1 cellular context compared by ENCODE assay signal in the genomic region with DNA sequence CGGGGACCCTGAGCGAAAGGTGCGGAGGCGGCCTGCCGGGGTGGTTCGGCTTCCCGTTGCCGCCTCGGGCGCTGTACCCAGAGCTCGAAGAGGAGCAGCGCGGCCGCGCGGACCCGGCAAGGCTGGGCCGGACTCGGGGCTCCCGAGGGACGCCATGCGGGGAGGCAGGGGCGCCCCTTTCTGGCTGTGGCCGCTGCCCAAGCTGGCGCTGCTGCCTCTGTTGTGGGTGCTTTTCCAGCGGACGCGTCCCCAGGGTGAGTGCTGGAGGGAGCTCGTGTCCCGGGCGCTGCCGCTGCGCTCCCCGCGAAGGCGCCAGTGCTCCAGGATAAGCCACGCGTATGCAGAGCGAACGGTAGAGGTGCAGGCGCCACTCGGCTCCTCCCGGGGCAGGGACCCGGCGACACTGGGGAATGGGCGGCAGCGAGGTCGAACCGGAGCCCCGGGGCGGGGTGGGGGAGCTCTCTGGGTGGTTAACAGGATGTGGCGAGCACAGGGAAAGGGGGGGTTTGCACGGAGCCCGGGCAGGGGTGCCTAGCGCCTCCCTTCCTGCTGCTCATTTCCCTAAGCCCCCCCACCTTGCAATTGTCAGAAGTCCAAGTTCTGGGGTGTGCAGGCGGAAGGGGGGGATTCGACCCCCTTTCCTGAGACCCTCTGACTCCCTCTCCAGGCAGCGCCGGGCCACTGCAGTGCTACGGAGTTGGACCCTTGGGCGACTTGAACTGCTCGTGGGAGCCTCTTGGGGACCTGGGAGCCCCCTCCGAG.
TF ChIP-seq lines count a peak whose summit lies in the region.

Gene IL27RA, plus strand, starts transcription at position 44 of the 762 bp plus-strand sequence. Its CDS starts 111 bp downstream, at position 155.

TF ChIP-seq in K562, 482 proteins besides CTCF, POLR2A, EP300 and RAD21 (continued from another document and continues in another):
- no peak for TF ChIP-seq HBP1 (CRISPR knock-in tag; IDR thresholded peaks at IDR 0.05)
- TF ChIP-seq ZNF75A (CRISPR knock-in tag; IDR thresholded peaks at IDR 0.05) = no peak
- no peak for TF ChIP-seq NBN (IDR thresholded peaks at IDR 0.05; ENCODE audit: low read depth)
- TF ChIP-seq, protein P1, sequence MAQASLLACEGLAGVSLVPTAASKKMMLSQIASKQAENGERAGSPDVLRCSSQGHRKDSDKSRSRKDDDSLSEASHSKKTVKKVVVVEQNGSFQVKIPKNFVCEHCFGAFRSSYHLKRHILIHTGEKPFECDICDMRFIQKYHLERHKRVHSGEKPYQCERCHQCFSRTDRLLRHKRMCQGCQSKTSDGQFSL (CRISPR knock-in tag; IDR thresholded peaks at IDR 0.05) = peak; percentile 98
- TF ChIP-seq, protein P1 (tag; IDR thresholded peaks at IDR 0.05) = peak in 1 of 2 experiments; percentile 92; a peak in 2 of 4 replicates
- no peak for TF ChIP-seq ZBTB40 (IDR thresholded peaks at IDR 0.05)
- TF ChIP-seq ZBTB40 (CRISPR knock-in tag; IDR thresholded peaks at IDR 0.05) = no peak
- TF ChIP-seq, protein P2, sequence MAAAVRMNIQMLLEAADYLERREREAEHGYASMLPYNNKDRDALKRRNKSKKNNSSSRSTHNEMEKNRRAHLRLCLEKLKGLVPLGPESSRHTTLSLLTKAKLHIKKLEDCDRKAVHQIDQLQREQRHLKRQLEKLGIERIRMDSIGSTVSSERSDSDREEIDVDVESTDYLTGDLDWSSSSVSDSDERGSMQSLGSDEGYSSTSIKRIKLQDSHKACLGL (CRISPR knock-in tag; IDR thresholded peaks at IDR 0.05; ENCODE audit: borderline replicate concordance, poor library complexity, severe bottlenecking) = no peak
- TF ChIP-seq HCFC1 (IDR thresholded peaks at IDR 0.05; ENCODE audit: low read depth, low read length) = peak; percentile 6; the same call in 1 of the 2 replicates
- TF ChIP-seq, protein P3, sequence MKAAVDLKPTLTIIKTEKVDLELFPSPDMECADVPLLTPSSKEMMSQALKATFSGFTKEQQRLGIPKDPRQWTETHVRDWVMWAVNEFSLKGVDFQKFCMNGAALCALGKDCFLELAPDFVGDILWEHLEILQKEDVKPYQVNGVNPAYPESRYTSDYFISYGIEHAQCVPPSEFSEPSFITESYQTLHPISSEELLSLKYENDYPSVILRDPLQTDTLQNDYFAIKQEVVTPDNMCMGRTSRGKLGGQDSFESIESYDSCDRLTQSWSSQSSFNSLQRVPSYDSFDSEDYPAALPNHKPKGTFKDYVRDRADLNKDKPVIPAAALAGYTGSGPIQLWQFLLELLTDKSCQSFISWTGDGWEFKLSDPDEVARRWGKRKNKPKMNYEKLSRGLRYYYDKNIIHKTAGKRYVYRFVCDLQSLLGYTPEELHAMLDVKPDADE (conservative IDR thresholded peaks at IDR 0.05; ENCODE audit: control insufficient read depth, low read depth, low read length) = 0 out of 2 replicates have a peak, but pooled peaks have one; percentile 8
- TF ChIP-seq HIVEP1 (CRISPR knock-in tag; IDR thresholded peaks at IDR 0.05) = no peak
- no peak; the same call in 1 of the 2 replicates for TF ChIP-seq HMGXB4 (CRISPR knock-in tag; IDR thresholded peaks at IDR 0.05)
- no peak for TF ChIP-seq ZNF764 (CRISPR knock-in tag; IDR thresholded peaks at IDR 0.05; ENCODE audit: low read depth)
- peak; percentile 60; the same call in 1 of the 2 replicates for TF ChIP-seq AFF4 (CRISPR knock-in tag; IDR thresholded peaks at IDR 0.05)
